Comparison of ENCODE assay signal across 9 cellular contexts in genomic region chr20:17963114-17963897, GRCh38. TPM values are rescaled to one million over a fixed set of nuclear protein-coding genes. Genes with fewer than 3 reads are reported as not detected.
DNase-seq lines count a peak whose midpoint lies in the region; ATAC-seq and TF ChIP-seq lines count a peak whose summit lies in the region.
"Had no signal": no experiment of that assay in that cellular context is flagged by ENCODE, and none has a peak within 500 bp of the region (broad histone marks: within the 10 kb centered on the region; RNA-seq: fewer than 3 reads in every experiment).

No MANE protein-coding gene starts in this region.

- H3K4me2 ChIP-seq in PC-3 (ENCODE audit: low read length) = peak overlapping the region; percentile 13; the same call in 1 of the 2 replicates

- H3K27me3 ChIP-seq in PC-3 (ENCODE audit: low read length) = no peaks in the 10 kb centered on the region
- no peaks in the 10 kb centered on the region for H3K27me3 ChIP-seq in effector memory CD4-positive, alpha-beta T cell (replicated peaks; ENCODE audit: control insufficient read depth, insufficient read depth, low read length, poor library complexity, severe bottlenecking)
- no peaks in the 10 kb centered on the region for H3K27me3 ChIP-seq in gastrocnemius medialis

- ATAC-seq in PC-3 (no peak), gastrocnemius medialis (no peak)

- no peak for TF ChIP-seq POLR2A in gastrocnemius medialis (IDR thresholded peaks at IDR 0.05)

- H4K20me1 ChIP-seq in PC-3 (ENCODE audit: low read length) = peaks cover 86% of the 10 kb centered on the region

- DNase-seq in GM12865 (ENCODE audit: low read depth) (no peak), PC-3 (no peak), gastrocnemius medialis (no peak), midbrain (lab: John Stamatoyannopoulos, UW) (no peak), NCI-H774 (lab: John Stamatoyannopoulos, UW) (no peak)
- no peak for DNase-seq in effector memory CD4-positive, alpha-beta T cell
- DNase-seq in stimulated activated CD4-positive, alpha-beta T cell treated with anti-CD3 and anti-CD28 coated beads, Interleukin-4, amount 100 ng/mL, for 4 hours = no peak
- DNase-seq: cerebellar nuclear complex; stimulated activated CD4-positive, alpha-beta T cell treated with anti-CD3 and anti-CD28 coated beads, Interleukin-15, amount 100 ng/mL, for 24 hours had no signal

- no peak overlapping the region for H3K9ac ChIP-seq in PC-3 (ENCODE audit: low read length)

- CTCF ChIA-PET in PC-3 (lab: Charles Lee) = no interaction called here

- peaks cover 100% of the 10 kb centered on the region for H3K79me2 ChIP-seq in PC-3 (ENCODE audit: low read length)

- H2AFZ ChIP-seq in PC-3 (ENCODE audit: low read length) = no peak overlapping the region

- H3K27ac ChIP-seq in PC-3 (ENCODE audit: low read length) (no peak overlapping the region), gastrocnemius medialis (peak overlapping the region; percentile 57 to 98 (median 80))
- H3K27ac ChIP-seq in effector memory CD4-positive, alpha-beta T cell (ENCODE audit: insufficient read depth, low read length, poor library complexity, severe bottlenecking) = no peak overlapping the region

- in situ Hi-C loops in gastrocnemius medialis (cut with MboI; ENCODE audit: low sequenced_read_pairs in 4 of 4) = loop anchor here in 2 of 4 donors (25.0 kb wide), 2 partner anchors 174 to 549 kb away; partner anchors contain the start of genes KAT14 (in 1 of the 2), PET117 (in 1 of the 2) and SEC23B (in 1 of the 2)

- H3K36me3 ChIP-seq in PC-3 (ENCODE audit: low read depth, low read length) (peaks cover 59% of the 10 kb centered on the region), gastrocnemius medialis (no peaks in the 10 kb centered on the region)
- no peaks in the 10 kb centered on the region for H3K36me3 ChIP-seq in effector memory CD4-positive, alpha-beta T cell (ENCODE audit: control insufficient read depth, insufficient read depth, low read length)

- H3K9me3 ChIP-seq in PC-3 (ENCODE audit: low read length) (no peaks in the 10 kb centered on the region), gastrocnemius medialis (no peaks in the 10 kb centered on the region)
- no peaks in the 10 kb centered on the region for H3K9me3 ChIP-seq in effector memory CD4-positive, alpha-beta T cell (ENCODE audit: control insufficient read depth, low read length)

- H3K4me3 ChIP-seq in GM12865 (ENCODE audit: low read depth, low read length) = peak overlapping the region; percentile 71
- H3K4me3 ChIP-seq in PC-3 (ENCODE audit: low read length) = no peak overlapping the region
- peak overlapping the region; percentile 4 for H3K4me3 ChIP-seq in effector memory CD4-positive, alpha-beta T cell (ENCODE audit: insufficient read depth, low read depth, low read length, poor library complexity, severe bottlenecking)
- no peak overlapping the region for H3K4me3 ChIP-seq in gastrocnemius medialis

- POLR2A ChIA-PET in PC-3 (lab: Charles Lee; ENCODE audit: unreplicated experiment) = interaction anchor here (0.6 to 0.7 kb wide), 2 partner anchors 30 to 281 kb away, joined by 3 to 8 read pairs; no protein-coding TSS in a partner anchor

- no peaks in the 10 kb centered on the region for H3F3A ChIP-seq in PC-3 (ENCODE audit: low read length, unreplicated experiment)

- no peaks in the 10 kb centered on the region for H3K9me2 ChIP-seq in PC-3 (replicated peaks; ENCODE audit: low read length)

- BruUV-seq in PC-3 (replicated peaks; lab: Mats Ljungman, UMichigan) = no TSS peak

- TF ChIP-seq CTCF in GM12865 (IDR thresholded peaks at IDR 0.05; ENCODE audit: insufficient read depth, low read depth, low read length, missing control alignments) = no peak
- no peak for TF ChIP-seq CTCF in PC-3 (conservative IDR thresholded peaks at IDR 0.05; ENCODE audit: low read depth, low read length)
- no peak for TF ChIP-seq CTCF in gastrocnemius medialis (IDR thresholded peaks at IDR 0.05 in 4 of 5, conservative IDR thresholded peaks at IDR 0.05 in 1 of 5)

- intact Hi-C loops in PC-3 (cut with micrococcal nuclease) (loop anchor here (10.0 kb wide), 1 partner anchor 321 kb away; the partner anchor contains the start of gene ZNF133), gastrocnemius medialis (cut with DNase I; ENCODE audit: low total_unique reads) (loop anchor here (10.0 kb wide), 1 partner anchor 501 kb away; the partner anchor contains the start of genes DZANK1 and POLR3F)

- H3K4me1 ChIP-seq in PC-3 (ENCODE audit: insufficient read depth, low read length) (peaks cover 53% of the 10 kb centered on the region), gastrocnemius medialis (peaks cover 78 to 90% of the 10 kb centered on the region in 2 donors)
- H3K4me1 ChIP-seq in effector memory CD4-positive, alpha-beta T cell (ENCODE audit: control insufficient read depth, insufficient read depth, low read length, poor library complexity, severe bottlenecking) = peaks cover 45% of the 10 kb centered on the region

RNA-seq across cellular contexts. Expression of gene SNX5, which starts 5.3 kb away (rescaled TPM):
- total RNA-seq in PC-3 (2014; rRNA removed) (159 and 189 TPM in 2 replicates), gastrocnemius medialis (10 to 100 TPM; 49.8 to 88.8 (median 60.9) TPM)

RNA-seq across cellular contexts. Expression of gene MGME1, which starts 5.5 kb away (rescaled TPM):
- total RNA-seq in PC-3 (2014; rRNA removed) = 15.1 and 18.8 TPM in 2 replicates
- 1 to 10 TPM; 5.2 to 9.1 (median 7.2) TPM for total RNA-seq in gastrocnemius medialis

Comparison
In these comparisons a context has a peak if more than half of its experiments do, and no peak if none do; other contexts are left out.
1. H3K4me3 ChIP-seq: peak in GM12865 (single experiment) and effector memory CD4-positive, alpha-beta T cell (single experiment); none in PC-3 (single experiment) and gastrocnemius medialis (0 of 4).
2. H3K27ac ChIP-seq: peak in gastrocnemius medialis (4 of 4); none in PC-3 (single experiment) and effector memory CD4-positive, alpha-beta T cell (single experiment).